In genomic region chr6:37054580-37054979, GRCh38 we compare ENCODE assay signal across 29 cellular contexts. TPM values are rescaled to one million over a fixed set of nuclear protein-coding genes. Genes with fewer than 3 reads are reported as not detected.
DNase-seq lines count a peak whose midpoint lies in the region; ATAC-seq, FAIRE-seq and TF ChIP-seq lines count a peak whose summit lies in the region.
"Had no signal": no experiment of that assay in that cellular context is flagged by ENCODE, and none has a peak within 500 bp of the region (broad histone marks: within the 10 kb centered on the region; RNA-seq: fewer than 3 reads in every experiment).

No MANE protein-coding gene starts in this region.

- no peak overlapping the region for H3K4me3 ChIP-seq in CD8-positive, alpha-beta T cell (ENCODE audit: low read depth, low read length)
- no peak overlapping the region for H3K4me3 ChIP-seq in keratinocyte (ENCODE audit: control insufficient read depth in 2 of 3, extremely low read depth in 1 of 3, insufficient read depth in 2 of 3, low read depth in 1 of 3, low read length in 3 of 3)
- H3K4me3 ChIP-seq: dorsolateral prefrontal cortex, GM23248, heart right ventricle, SK-N-MC had no signal

- no peak for DNase-seq in activated CD4-positive, alpha-beta T cell treated with anti-CD3 and anti-CD28 coated beads, Interleukin-2, amount 10 ng/mL, durations not matched to agents 24 days and 14 days
- DNase-seq in activated CD4-positive, alpha-beta T cell treated with anti-CD3 and anti-CD28 coated beads for 48 hours = no peak
- no peak for DNase-seq in CD8-positive, alpha-beta T cell
- no peak for DNase-seq in activated CD8-positive, alpha-beta T cell treated with anti-CD3 and anti-CD28 coated beads for 36 hours
- no peak for DNase-seq in keratinocyte (ENCODE audit: low read depth, low spot score)
- no peak for DNase-seq in UCSD-AML1 (lab: John Stamatoyannopoulos, UW; ENCODE audit: unreplicated experiment)
- DNase-seq in glutamatergic neuron = no peak
- DNase-seq: activated naive CD4-positive, alpha-beta T cell; activated T-cell treated with anti-CD3 and anti-CD28 coated beads, Interleukin-2, amount 50 U/mL, for 24 hours; AML-193; aorta; caudate nucleus; DMS79; dorsolateral prefrontal cortex; GM23248; heart right ventricle; left cardiac atrium; NCI-H1048; NCI-H2171; occipital lobe; stimulated activated CD4-positive, alpha-beta T cell treated with anti-CD3 and anti-CD28 coated beads, Interleukin-2, amount 100 ng/mL, for 48 hours; stimulated activated naive B cell treated with anti-CD40 and anti-IgM and Interleukin-4, amounts not matched to agents 10 μg/mL and 1 μg/mL and 100 μg/mL, for 72 hours; WERI-Rb-1 had no signal

- no peaks in the 10 kb centered on the region for H3K36me3 ChIP-seq in CD8-positive, alpha-beta T cell (ENCODE audit: insufficient read depth, low read length)
- H3K36me3 ChIP-seq in keratinocyte (ENCODE audit: control insufficient read depth in 2 of 2, extremely low read depth in 1 of 2, insufficient read depth in 2 of 2, low read length in 2 of 2) = no peaks in the 10 kb centered on the region
- H3K36me3 ChIP-seq: heart right ventricle, WERI-Rb-1 had no signal

- H3K4me3 Mint-ChIP-seq in activated CD4-positive, alpha-beta T cell treated with anti-CD3 and anti-CD28 coated beads, Interleukin-2, amount 10 ng/mL, durations not matched to agents 24 days and 14 days = no peak overlapping the region
- no peak overlapping the region for H3K4me3 Mint-ChIP-seq in CD8-positive, alpha-beta T cell
- no peak overlapping the region for H3K4me3 Mint-ChIP-seq in activated CD8-positive, alpha-beta T cell treated with anti-CD3 and anti-CD28 coated beads for 36 hours
- no peak overlapping the region for H3K4me3 Mint-ChIP-seq in glutamatergic neuron (ENCODE audit: unreplicated experiment)
- H3K4me3 Mint-ChIP-seq: activated T-cell treated with anti-CD3 and anti-CD28 coated beads, Interleukin-2, amount 50 U/mL, for 24 hours; memory B cell; stimulated activated naive B cell treated with anti-CD40 and anti-IgM and Interleukin-4, amounts not matched to agents 10 μg/mL and 1 μg/mL and 100 μg/mL, for 72 hours had no signal

- no peak for FAIRE-seq in keratinocyte (lab: Jason Lieb, UNC)
- FAIRE-seq: urothelium cell line had no signal

- POLR2A ChIA-PET in CD8-positive, alpha-beta T cell (lab: Charles Lee) = interaction anchor here (1.9 kb wide), 1 partner anchor 116 kb away, joined by 7 read pairs; the partner anchor contains the start of gene PIM1
- POLR2A ChIA-PET in activated CD8-positive, alpha-beta T cell treated with anti-CD3 and anti-CD28 coated beads for 36 hours (lab: Charles Lee) = interaction anchor here (1.3 kb wide), 1 partner anchor 116 kb away, joined by 6 read pairs; no protein-coding TSS in a partner anchor

- no peaks in the 10 kb centered on the region for H3K9me1 ChIP-seq in keratinocyte (ENCODE audit: control insufficient read depth, extremely low read depth, insufficient read depth, low read length)

- dilution Hi-C loops in keratinocyte (cut with MboI; ENCODE audit: extremely low pct_ligation_motif_present, low sequenced_read_pairs) = no loop called here

- H3K9me3 ChIP-seq in CD8-positive, alpha-beta T cell (ENCODE audit: low read length) = no peaks in the 10 kb centered on the region
- H3K9me3 ChIP-seq in keratinocyte (ENCODE audit: control insufficient read depth, low read depth, low read length) = no peaks in the 10 kb centered on the region
- H3K9me3 ChIP-seq: heart right ventricle had no signal

- no peak overlapping the region for H3K9ac ChIP-seq in keratinocyte (ENCODE audit: control insufficient read depth, extremely low read depth, insufficient read depth, low read length)
- H3K9ac ChIP-seq: GM23248 had no signal

- H3K27me3 ChIP-seq in CD8-positive, alpha-beta T cell (ENCODE audit: insufficient read depth, low read length) = no peaks in the 10 kb centered on the region
- H3K27me3 ChIP-seq in keratinocyte (ENCODE audit: control insufficient read depth, extremely low read depth, insufficient read depth, low read length) = no peaks in the 10 kb centered on the region
- H3K27me3 ChIP-seq: dorsolateral prefrontal cortex, heart right ventricle had no signal

- CTCF ChIA-PET in CD8-positive, alpha-beta T cell (lab: Charles Lee) = interaction anchor here (0.8 to 10.5 kb wide), 4 partner anchors 28 to 154 kb away, joined by 3 to 226 read pairs (median 74); partner anchors contain the start of gene PIM1
- CTCF ChIA-PET in activated CD8-positive, alpha-beta T cell treated with anti-CD3 and anti-CD28 coated beads for 36 hours (lab: Charles Lee) = interaction anchor here (8.0 to 18.1 kb wide), 3 partner anchors 29 to 154 kb away, joined by 97 to 405 read pairs (median 226); partner anchors contain the start of gene PIM1

- H3K27me3 Mint-ChIP-seq in activated CD4-positive, alpha-beta T cell treated with anti-CD3 and anti-CD28 coated beads, Interleukin-2, amount 10 ng/mL, durations not matched to agents 24 days and 14 days = no peaks in the 10 kb centered on the region
- H3K27me3 Mint-ChIP-seq in CD8-positive, alpha-beta T cell (ENCODE audit: low read depth) = no peaks in the 10 kb centered on the region
- no peaks in the 10 kb centered on the region for H3K27me3 Mint-ChIP-seq in activated CD8-positive, alpha-beta T cell treated with anti-CD3 and anti-CD28 coated beads for 36 hours
- H3K27me3 Mint-ChIP-seq in glutamatergic neuron (ENCODE audit: unreplicated experiment) = peaks cover 12% of the 10 kb centered on the region
- H3K27me3 Mint-ChIP-seq: activated T-cell treated with anti-CD3 and anti-CD28 coated beads, Interleukin-2, amount 50 U/mL, for 24 hours; memory B cell had no signal

- peak overlapping the region; percentile 17 for H3K27ac Mint-ChIP-seq in activated CD4-positive, alpha-beta T cell treated with anti-CD3 and anti-CD28 coated beads, Interleukin-2, amount 10 ng/mL, durations not matched to agents 24 days and 14 days
- H3K27ac Mint-ChIP-seq in CD8-positive, alpha-beta T cell = peak overlapping the region; percentile 53
- peak overlapping the region; percentile 31 for H3K27ac Mint-ChIP-seq in activated CD8-positive, alpha-beta T cell treated with anti-CD3 and anti-CD28 coated beads for 36 hours
- H3K27ac Mint-ChIP-seq in glutamatergic neuron (ENCODE audit: unreplicated experiment) = no peak overlapping the region
- H3K27ac Mint-ChIP-seq: activated T-cell treated with anti-CD3 and anti-CD28 coated beads, Interleukin-2, amount 50 U/mL, for 24 hours; memory B cell; stimulated activated naive B cell treated with anti-CD40 and anti-IgM and Interleukin-4, amounts not matched to agents 10 μg/mL and 1 μg/mL and 100 μg/mL, for 72 hours had no signal

- no peak overlapping the region for H3K4me2 ChIP-seq in keratinocyte (ENCODE audit: control insufficient read depth, extremely low read depth, insufficient read depth, low read depth, low read length)

- no peaks in the 10 kb centered on the region for H3K79me2 ChIP-seq in keratinocyte (ENCODE audit: control insufficient read depth, insufficient read depth, low read length)

- H3K4me1 Mint-ChIP-seq in activated CD4-positive, alpha-beta T cell treated with anti-CD3 and anti-CD28 coated beads, Interleukin-2, amount 10 ng/mL, durations not matched to agents 24 days and 14 days = peaks cover 41% of the 10 kb centered on the region
- peaks cover 26% of the 10 kb centered on the region for H3K4me1 Mint-ChIP-seq in CD8-positive, alpha-beta T cell (ENCODE audit: low read depth)
- H3K4me1 Mint-ChIP-seq in activated CD8-positive, alpha-beta T cell treated with anti-CD3 and anti-CD28 coated beads for 36 hours (ENCODE audit: low read depth) = peaks cover 31% of the 10 kb centered on the region
- H3K4me1 Mint-ChIP-seq in glutamatergic neuron (ENCODE audit: low read depth, unreplicated experiment) = peaks cover 12% of the 10 kb centered on the region

- H3K4me1 ChIP-seq in CD8-positive, alpha-beta T cell (ENCODE audit: insufficient read depth, low read length) = peaks cover 27% of the 10 kb centered on the region
- peaks cover 49% of the 10 kb centered on the region for H3K4me1 ChIP-seq in keratinocyte (ENCODE audit: control insufficient read depth, extremely low read depth, insufficient read depth, low read length)

- ATAC-seq in CD8-positive, alpha-beta T cell = no peak
- no peak for ATAC-seq in activated CD8-positive, alpha-beta T cell treated with anti-CD3 and anti-CD28 coated beads for 36 hours
- ATAC-seq in HG02981 (IDR thresholded peaks at IDR 0.05; ENCODE audit: unreplicated experiment) = no peak
- ATAC-seq: heart right ventricle; left cardiac atrium; stimulated activated naive B cell treated with anti-CD40 and anti-IgM and Interleukin-4, amounts not matched to agents 10 μg/mL and 1 μg/mL and 100 μg/mL, for 72 hours had no signal

- no peaks in the 10 kb centered on the region for H4K20me1 ChIP-seq in keratinocyte (ENCODE audit: control insufficient read depth, extremely low read depth, insufficient read depth, low read length)

- H3K9me3 Mint-ChIP-seq in activated CD4-positive, alpha-beta T cell treated with anti-CD3 and anti-CD28 coated beads, Interleukin-2, amount 10 ng/mL, durations not matched to agents 24 days and 14 days = no peaks in the 10 kb centered on the region
- no peaks in the 10 kb centered on the region for H3K9me3 Mint-ChIP-seq in CD8-positive, alpha-beta T cell
- H3K9me3 Mint-ChIP-seq in activated CD8-positive, alpha-beta T cell treated with anti-CD3 and anti-CD28 coated beads for 36 hours = no peaks in the 10 kb centered on the region
- H3K9me3 Mint-ChIP-seq in glutamatergic neuron (ENCODE audit: unreplicated experiment) = peaks cover 4% of the 10 kb centered on the region
- H3K9me3 Mint-ChIP-seq: activated T-cell treated with anti-CD3 and anti-CD28 coated beads, Interleukin-2, amount 50 U/mL, for 24 hours; memory B cell; stimulated activated naive B cell treated with anti-CD40 and anti-IgM and Interleukin-4, amounts not matched to agents 10 μg/mL and 1 μg/mL and 100 μg/mL, for 72 hours had no signal

- H3K36me3 Mint-ChIP-seq in activated CD4-positive, alpha-beta T cell treated with anti-CD3 and anti-CD28 coated beads, Interleukin-2, amount 10 ng/mL, durations not matched to agents 24 days and 14 days (ENCODE audit: low read depth) = no peaks in the 10 kb centered on the region
- no peaks in the 10 kb centered on the region for H3K36me3 Mint-ChIP-seq in CD8-positive, alpha-beta T cell
- H3K36me3 Mint-ChIP-seq in activated CD8-positive, alpha-beta T cell treated with anti-CD3 and anti-CD28 coated beads for 36 hours (ENCODE audit: low read depth) = peaks cover 14% of the 10 kb centered on the region
- H3K36me3 Mint-ChIP-seq in glutamatergic neuron (ENCODE audit: unreplicated experiment) = no peaks in the 10 kb centered on the region
- H3K36me3 Mint-ChIP-seq: memory B cell; stimulated activated naive B cell treated with anti-CD40 and anti-IgM and Interleukin-4, amounts not matched to agents 10 μg/mL and 1 μg/mL and 100 μg/mL, for 72 hours had no signal

- intact Hi-C loops in activated CD4-positive, alpha-beta T cell treated with anti-CD3 and anti-CD28 coated beads, Interleukin-2, amount 10 ng/mL, durations not matched to agents 24 days and 14 days (cut with micrococcal nuclease) = no loop called here
- intact Hi-C loops in CD8-positive, alpha-beta T cell (cut with DNase I, micrococcal nuclease) = no loop called here
- intact Hi-C loops in activated CD8-positive, alpha-beta T cell treated with anti-CD3 and anti-CD28 coated beads for 36 hours (cut with micrococcal nuclease) = no loop called here

- no peak for TF ChIP-seq CTCF in CD8-positive, alpha-beta T cell (IDR thresholded peaks at IDR 0.05)
- no peak for TF ChIP-seq CTCF in activated CD8-positive, alpha-beta T cell treated with anti-CD3 and anti-CD28 coated beads for 36 hours (IDR thresholded peaks at IDR 0.05)
- TF ChIP-seq CTCF in keratinocyte (optimal IDR thresholded peaks at IDR 0.05 in 1 of 3, IDR thresholded peaks at IDR 0.05 in 1 of 3, conservative IDR thresholded peaks at IDR 0.05 in 1 of 3; ENCODE audit: extremely low read depth in 1 of 3, insufficient read depth in 2 of 3, low read length in 3 of 3) (no peak), glutamatergic neuron (IDR thresholded peaks at IDR 0.05; ENCODE audit: partially characterized antibody, unreplicated experiment) (no peak)

- H2AFZ ChIP-seq in keratinocyte (ENCODE audit: control insufficient read depth, low read length) = no peak overlapping the region
- H2AFZ ChIP-seq: GM23248 had no signal

- H3K27ac ChIP-seq in CD8-positive, alpha-beta T cell (ENCODE audit: low read depth, low read length) = no peak overlapping the region
- peak overlapping the region; percentile 97 for H3K27ac ChIP-seq in keratinocyte (ENCODE audit: control insufficient read depth, insufficient read depth, low read length)
- H3K27ac ChIP-seq: dorsolateral prefrontal cortex, GM23248, heart right ventricle, SK-N-MC, WERI-Rb-1 had no signal

RNA-seq across cellular contexts. Expression of gene FGD2, which starts 49.1 kb away (rescaled TPM):
- 0.57 and 0.58 TPM in 2 replicates for total RNA-seq in activated CD4-positive, alpha-beta T cell treated with anti-CD3 and anti-CD28 coated beads, Interleukin-2, amount 10 ng/mL, durations not matched to agents 24 days and 14 days
- under 1 TPM; 0.68 to 0.83 TPM for total RNA-seq in CD8-positive, alpha-beta T cell
- total RNA-seq in activated CD8-positive, alpha-beta T cell treated with anti-CD3 and anti-CD28 coated beads for 36 hours = 1 to 10 TPM; 1.4 to 1.6 TPM
- polyA plus RNA-seq in keratinocyte = 0.03 to 0.13 TPM (median 0.08 TPM) in 3 replicates
- polyA plus RNA-seq in keratinocyte (2011; ENCODE audit: low read depth) = 0.09 TPM
- polyA plus RNA-seq in keratinocyte (2011; cell fraction: cytosol; rRNA removed) = 0.04 and 0.08 TPM in 2 replicates
- polyA plus RNA-seq in keratinocyte (2011; cell fraction: nucleus; rRNA removed) = 0.09 and 0.23 TPM in 2 replicates
- polyA plus RNA-seq in keratinocyte (2012; ENCODE audit: low replicate concordance) = 0.66 TPM in 1 of 2 replicates, not detected in the other
- 0.03 to 0.40 TPM (median 0.13 TPM) in 3 replicates for polyA minus RNA-seq in keratinocyte
- not detected for polyA minus RNA-seq in keratinocyte (2011; cell fraction: cytosol; rRNA and poly(A)+ RNA removed)
- polyA minus RNA-seq in keratinocyte (2011; cell fraction: nucleus; rRNA and poly(A)+ RNA removed) = 0.16 and 0.32 TPM in 2 replicates
- not detected for total RNA-seq in glutamatergic neuron (ENCODE audit: unreplicated experiment)
- total RNA-seq: A172, GM23248, LHCN-M2 had no signal
- polyA plus RNA-seq: GM23248 had no signal
